9 cellular contexts compared by ENCODE assay signal in the genomic region with DNA sequence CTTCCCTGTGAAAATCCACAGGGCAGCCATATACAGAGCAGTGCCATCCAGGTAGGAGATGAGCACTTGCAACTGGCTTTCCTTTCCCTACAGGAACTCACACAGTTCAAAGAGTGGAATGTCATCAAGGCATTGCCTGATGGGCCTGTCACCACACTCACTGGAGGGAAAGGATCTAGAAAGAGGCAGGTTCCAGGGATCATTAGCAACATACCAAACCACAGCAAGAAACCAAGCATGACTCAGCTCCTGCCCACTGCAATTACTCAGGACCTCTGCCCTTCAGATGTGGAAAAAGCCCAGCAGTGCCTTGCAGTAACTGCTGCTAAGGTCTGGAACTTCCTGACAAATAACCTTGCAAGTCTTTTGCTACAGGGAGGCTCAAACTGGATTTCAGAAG.
DNase-seq lines count a peak whose midpoint lies in the region; ATAC-seq, FAIRE-seq and TF ChIP-seq lines count a peak whose summit lies in the region.
"Had no signal": no experiment of that assay in that cellular context is flagged by ENCODE, and none has a peak within 500 bp of the region (broad histone marks: within the 10 kb centered on the region; RNA-seq: fewer than 3 reads in every experiment).

No MANE protein-coding gene starts in this region.

- H3K79me2 ChIP-seq in SK-N-SH (ENCODE audit: insufficient read depth), result peaks cover 16% of the 10 kb centered on the region

- peaks cover 4% of the 10 kb centered on the region for H3F3A ChIP-seq in SK-N-SH (replicated peaks; ENCODE audit: insufficient read depth)

- no peak overlapping the region; the same call in 1 of the 2 replicates for H2AFZ ChIP-seq in SK-N-SH (ENCODE audit: low read depth)

- H3K27ac ChIP-seq in AG04450 (ENCODE audit: low read depth, low read length) (peak overlapping the region; percentile 33), SK-N-SH (ENCODE audit: low read depth in 2 of 2, low read length in 1 of 2) (peak overlapping the region in 1 of 2 experiments; percentile 43; a peak in 2 of 4 replicates)

- CTCF ChIA-PET in AG04450 (lab: Charles Lee), result interaction anchor here (1.2 kb wide), 1 partner anchor 36 kb away, joined by 3 read pairs; no protein-coding TSS in a partner anchor
- CTCF ChIA-PET in SK-N-SH (lab: Yijun Ruan, JAX), result interaction anchor here (1.5 kb wide), 1 partner anchor 35 kb away, joined by 4 read pairs; no protein-coding TSS in a partner anchor

- no peaks in the 10 kb centered on the region for H4K20me1 ChIP-seq in SK-N-SH (ENCODE audit: insufficient read depth)

- FAIRE-seq in H54 (lab: Jason Lieb, UNC), result no peak

- H3K4me1 ChIP-seq in SK-N-SH (ENCODE audit: control insufficient read depth in 1 of 2, insufficient read depth in 2 of 2, low read depth in 1 of 2, low read length in 1 of 2), result peaks cover 5 to 13% of the 10 kb centered on the region in 2 experiments; a peak in 2 of 4 replicates

- TF ChIP-seq RAD21 in SK-N-SH (IDR thresholded peaks at IDR 0.05; ENCODE audit: low read length), result no peak

- no peaks in the 10 kb centered on the region for H3K9me2 ChIP-seq in SK-N-SH

- no peak for TF ChIP-seq EP300 in SK-N-SH (IDR thresholded peaks at IDR 0.05; ENCODE audit: borderline replicate concordance in 1 of 2, low read depth in 1 of 2, low read length in 1 of 2)

- H3K9ac ChIP-seq in SK-N-SH, result no peak overlapping the region

- peak overlapping the region; percentile 14; the same call in 1 of the 2 replicates for H3K4me2 ChIP-seq in SK-N-SH

- H3K4me3 ChIP-seq in AG04450 (ENCODE audit: low read depth, low read length), result no peak overlapping the region
- no peak overlapping the region for H3K4me3 ChIP-seq in SK-N-SH (ENCODE audit: low read depth in 2 of 2, low read length in 1 of 2)

- DNase-seq in AG04450 (ENCODE audit: low read depth, low spot score), result peak; percentile 39
- DNase-seq in H54 (ENCODE audit: insufficient read length, low spot score), result peak; percentile 26
- no peak for DNase-seq in SK-N-SH
- DNase-seq in fibroblast of the conjunctiva (ENCODE audit: low read depth), result peak; percentile 35
- no peak for DNase-seq in DMS 273 (lab: John Stamatoyannopoulos, UW; ENCODE audit: unreplicated experiment)
- no peak for DNase-seq in cerebellum (ENCODE audit: low spot score)
- DNase-seq in DMS79 (lab: John Stamatoyannopoulos, UW), result no peak
- DNase-seq: NCI-H524 treated with DMSO at 0.1 percent for 48 hours had no signal

- H3K27me3 ChIP-seq in AG04450 (ENCODE audit: control insufficient read depth, insufficient read depth, low read length) (no peaks in the 10 kb centered on the region), SK-N-SH (ENCODE audit: insufficient read depth) (no peaks in the 10 kb centered on the region; the same call in 1 of the 2 replicates)

- H3K36me3 ChIP-seq in SK-N-SH (replicated peaks in 1 of 2; ENCODE audit: control insufficient read depth in 1 of 2, insufficient read depth in 2 of 2, low read length in 1 of 2), result peaks cover 4 to 7% of the 10 kb centered on the region in 2 experiments

- TF ChIP-seq POLR2A in H54 (IDR thresholded peaks at IDR 0.05; ENCODE audit: low read depth, low read length), result no peak

- TF ChIP-seq CTCF in AG04450 (IDR thresholded peaks at IDR 0.05; ENCODE audit: low read depth, low read length) (no peak), SK-N-SH (IDR thresholded peaks at IDR 0.05) (no peak)

- no peaks in the 10 kb centered on the region for H3K9me3 ChIP-seq in AG04450 (ENCODE audit: control insufficient read depth, insufficient read depth, low read length)
- H3K9me3 ChIP-seq in SK-N-SH, result no peaks in the 10 kb centered on the region

- POLR2A ChIA-PET in AG04450 (lab: Yijun Ruan, JAX) (no interaction called here), SK-N-SH (lab: Yijun Ruan, JAX) (no interaction called here)

- ATAC-seq in HG03354 (IDR thresholded peaks at IDR 0.05; ENCODE audit: poor library complexity, severe bottlenecking, unreplicated experiment), result no peak

TF ChIP-seq in SK-N-SH, 30 proteins besides CTCF, POLR2A, EP300 and RAD21:
- TF ChIP-seq, protein P1, sequence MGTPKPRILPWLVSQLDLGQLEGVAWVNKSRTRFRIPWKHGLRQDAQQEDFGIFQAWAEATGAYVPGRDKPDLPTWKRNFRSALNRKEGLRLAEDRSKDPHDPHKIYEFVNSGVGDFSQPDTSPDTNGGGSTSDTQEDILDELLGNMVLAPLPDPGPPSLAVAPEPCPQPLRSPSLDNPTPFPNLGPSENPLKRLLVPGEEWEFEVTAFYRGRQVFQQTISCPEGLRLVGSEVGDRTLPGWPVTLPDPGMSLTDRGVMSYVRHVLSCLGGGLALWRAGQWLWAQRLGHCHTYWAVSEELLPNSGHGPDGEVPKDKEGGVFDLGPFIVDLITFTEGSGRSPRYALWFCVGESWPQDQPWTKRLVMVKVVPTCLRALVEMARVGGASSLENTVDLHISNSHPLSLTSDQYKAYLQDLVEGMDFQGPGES (IDR thresholded peaks at IDR 0.05; ENCODE audit: low read depth, low read length), result no peak
- TF ChIP-seq, protein P2, sequence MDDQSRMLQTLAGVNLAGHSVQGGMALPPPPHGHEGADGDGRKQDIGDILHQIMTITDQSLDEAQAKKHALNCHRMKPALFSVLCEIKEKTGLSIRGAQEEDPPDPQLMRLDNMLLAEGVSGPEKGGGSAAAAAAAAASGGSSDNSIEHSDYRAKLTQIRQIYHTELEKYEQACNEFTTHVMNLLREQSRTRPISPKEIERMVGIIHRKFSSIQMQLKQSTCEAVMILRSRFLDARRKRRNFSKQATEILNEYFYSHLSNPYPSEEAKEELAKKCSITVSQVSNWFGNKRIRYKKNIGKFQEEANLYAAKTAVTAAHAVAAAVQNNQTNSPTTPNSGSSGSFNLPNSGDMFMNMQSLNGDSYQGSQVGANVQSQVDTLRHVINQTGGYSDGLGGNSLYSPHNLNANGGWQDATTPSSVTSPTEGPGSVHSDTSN (IDR thresholded peaks at IDR 0.05), result peak; percentile 77
- no peak for TF ChIP-seq FOXM1 (IDR thresholded peaks at IDR 0.05; ENCODE audit: low read depth)
- TF ChIP-seq TCF12 (IDR thresholded peaks at IDR 0.05), result peak; percentile 55; the same call in 1 of the 2 replicates
- peak; percentile 37; the same call in 1 of the 2 replicates for TF ChIP-seq JUND (IDR thresholded peaks at IDR 0.05)
- TF ChIP-seq NRF1 (IDR thresholded peaks at IDR 0.05; ENCODE audit: low read depth, low read length), result no peak
- no peak for TF ChIP-seq RXRA (IDR thresholded peaks at IDR 0.05; ENCODE audit: borderline replicate concordance, low read depth)
- TF ChIP-seq FOSL2 (IDR thresholded peaks at IDR 0.05; ENCODE audit: borderline replicate concordance, low read depth), result peak; percentile 63; the same call in 1 of the 2 replicates
- TF ChIP-seq SMC3 (IDR thresholded peaks at IDR 0.05; ENCODE audit: low read depth, low read length), result no peak

Comparison
In these comparisons a context has a peak if more than half of its experiments do, and no peak if none do; other contexts are left out.
1. DNase-seq: peak in AG04450 (single experiment), H54 (single experiment) and fibroblast of the conjunctiva (single experiment); none in SK-N-SH (single experiment), DMS 273 (single experiment), cerebellum (single experiment) and DMS79 (single experiment).